7 cellular contexts compared by ENCODE assay signal in genomic region chr4:26359511-26359910, GRCh38. TPM values are rescaled to one million over a fixed set of nuclear protein-coding genes. Genes with fewer than 3 reads are reported as not detected.
DNase-seq lines count a peak whose midpoint lies in the region; ATAC-seq and TF ChIP-seq lines count a peak whose summit lies in the region.
"Not testable (repeated sequence)": the region's sequence is repeated elsewhere in the genome, so short reads cannot be mapped to it uniquely, and the experiment has no call there.

No MANE protein-coding gene starts in this region.

- peaks cover 58% of the 10 kb centered on the region for H3K4me1 ChIP-seq in GM23338 (ENCODE audit: insufficient read depth)
- peaks cover 0 to 53% (median 29%) of the 10 kb centered on the region in 9 donors for H3K4me1 ChIP-seq in heart right ventricle
- H3K4me1 ChIP-seq in trophoblast cell (ENCODE audit: control insufficient read depth in 1 of 2, insufficient read depth in 2 of 2, low read length in 2 of 2), result not testable (repeated sequence)

- H3K4ac ChIP-seq in trophoblast cell (ENCODE audit: low read depth, low read length), result peak overlapping the region; percentile 89

- not testable (repeated sequence) for H3K79me1 ChIP-seq in trophoblast cell (ENCODE audit: low read length)

- not testable (repeated sequence) for TF ChIP-seq CTCF in GM23338 (conservative IDR thresholded peaks at IDR 0.05; ENCODE audit: low read depth in 2 of 2); choroid plexus epithelial cell (conservative IDR thresholded peaks at IDR 0.05; ENCODE audit: low read depth, low read length); heart right ventricle (IDR thresholded peaks at IDR 0.05)

- H4K91ac ChIP-seq in trophoblast cell (ENCODE audit: low read depth, low read length), result not testable (repeated sequence)

- not testable (repeated sequence) for H3F3A ChIP-seq in GM23338 (replicated peaks; ENCODE audit: low read depth)

- H3K27ac ChIP-seq in GM23338 (ENCODE audit: low read depth), result 0 out of 2 replicates have a peak overlapping the region, but pooled peaks have one; percentile 21
- H3K27ac ChIP-seq in heart right ventricle; trophoblast cell (ENCODE audit: low read depth, low read length): not testable (repeated sequence)

- H3K9ac ChIP-seq in trophoblast cell (ENCODE audit: low read length), result not testable (repeated sequence)

- H3K4me2 ChIP-seq in GM23338, result peak overlapping the region; percentile 64
- H3K4me2 ChIP-seq in trophoblast cell (ENCODE audit: low read length), result not testable (repeated sequence)

- not testable (repeated sequence) for H2BK12ac ChIP-seq in trophoblast cell (ENCODE audit: low read length)

- WGBS in heart right ventricle, 2 donors, result 63 to 79% methylated on average over 28 to 32 of the region's 32 CpGs
- no CpG with 5 or more reads among the region's 32 CpGs for WGBS in trophoblast cell (ENCODE audit: extremely low coverage, insufficient coverage, insufficient read length)

- intact Hi-C loops in heart right ventricle (cut with DNase I), result not testable (repeated sequence)

- not testable (repeated sequence) for H3K18ac ChIP-seq in trophoblast cell (ENCODE audit: low read length)

- not testable (repeated sequence) for H3K27ac Mint-ChIP-seq in GM23338

- H4K20me1 ChIP-seq in GM23338 (replicated peaks; ENCODE audit: insufficient read depth), result peaks cover 92% of the 10 kb centered on the region

- peaks cover 16% of the 10 kb centered on the region for H3K4me1 Mint-ChIP-seq in GM23338

- ATAC-seq in GM23338 (peak; percentile 82), heart right ventricle (peak in 5 of 8 donors; percentile 27 to 56 (median 43))

- DNase-seq in ELF-1 (ENCODE audit: low read depth, low spot score) (peak; percentile 60), GM23338 (ENCODE audit: low spot score) (peak; percentile 41), MG63 (peak; percentile 44), heart right ventricle (peak in 1 of 2 donors; percentile 12), islet precursor cell (peak; percentile 58)
- DNase-seq in choroid plexus epithelial cell (ENCODE audit: low read depth); trophoblast cell: not testable (repeated sequence)

- H2AFZ ChIP-seq in GM23338; trophoblast cell (ENCODE audit: insufficient read depth, low read length, poor library complexity): not testable (repeated sequence)

- not testable (repeated sequence) for H3K14ac ChIP-seq in trophoblast cell (ENCODE audit: low read length)

- H3K23ac ChIP-seq in trophoblast cell (ENCODE audit: low read length), result not testable (repeated sequence)

- not testable (repeated sequence) for H3K36me3 Mint-ChIP-seq in GM23338 (ENCODE audit: low read depth)

- not testable (repeated sequence) for H2BK120ac ChIP-seq in trophoblast cell (ENCODE audit: insufficient read depth, low read length, poor library complexity)

- H3K9me2 ChIP-seq in GM23338 (ENCODE audit: insufficient read depth), result not testable (repeated sequence)

- not testable (repeated sequence) for H3K9me3 ChIP-seq in MG63; heart right ventricle; trophoblast cell (ENCODE audit: insufficient read depth, low read depth, low read length)

- not testable (repeated sequence) for H2BK5ac ChIP-seq in trophoblast cell (ENCODE audit: low read depth, low read length, poor library complexity)

- H3K27me3 ChIP-seq in GM23338 (ENCODE audit: insufficient read depth); MG63; heart right ventricle; trophoblast cell (ENCODE audit: insufficient read depth, low read length): not testable (repeated sequence)

- not testable (repeated sequence) for H2AK5ac ChIP-seq in trophoblast cell (ENCODE audit: low read length)

- not testable (repeated sequence) for H4K8ac ChIP-seq in trophoblast cell (ENCODE audit: low read depth, low read length)

- peak overlapping the region; percentile 21 for H3K4me3 ChIP-seq in GM23338
- peak overlapping the region; percentile 31 for H3K4me3 ChIP-seq in MG63
- peak overlapping the region; percentile 34 for H3K4me3 ChIP-seq in choroid plexus epithelial cell (ENCODE audit: low read depth, low read length)
- peak overlapping the region in 3 of 10 donors; percentile 11 to 23 (median 21) for H3K4me3 ChIP-seq in heart right ventricle
- not testable (repeated sequence) for H3K4me3 ChIP-seq in trophoblast cell (ENCODE audit: low read depth, low read length)

- H3K9me3 Mint-ChIP-seq in GM23338, result not testable (repeated sequence)

- H3K36me3 ChIP-seq in GM23338 (ENCODE audit: insufficient read depth); MG63; heart right ventricle; trophoblast cell (ENCODE audit: control insufficient read depth in 1 of 2, insufficient read depth in 2 of 2, low read length in 2 of 2): not testable (repeated sequence)

- H3K79me2 ChIP-seq in GM23338 (replicated peaks; ENCODE audit: insufficient read depth), result peaks cover 100% of the 10 kb centered on the region
- H3K79me2 ChIP-seq in trophoblast cell (ENCODE audit: control insufficient read depth, insufficient read depth, low read length, poor library complexity), result not testable (repeated sequence)

- not testable (repeated sequence) for H3K4me3 Mint-ChIP-seq in GM23338

- H4K12ac ChIP-seq in trophoblast cell (ENCODE audit: low read depth, low read length), result not testable (repeated sequence)

- H3K27me3 Mint-ChIP-seq in GM23338 (ENCODE audit: insufficient read depth, low read depth, poor library complexity), result not testable (repeated sequence)

RNA-seq across cellular contexts. Expression of gene RBPJ, which starts 38.7 kb away (rescaled TPM):
- total RNA-seq in GM23338 (2014; rRNA removed; shearing (Covaris generic)), result 205 and 212 TPM in 2 replicates
- polyA plus RNA-seq in GM23338 (2016; fragmentation: Nextera tagmentation; extraction: Ambion mirVana) (457 and 461 TPM in 2 replicates), heart right ventricle (10 to 100 TPM; 10.1 to 49.0 TPM)
- 50.7 and 59.4 TPM in 2 replicates for total RNA-seq in MG63 (2014; rRNA removed; shearing (Covaris generic); ENCODE audit: low replicate concordance)
- total RNA-seq in heart right ventricle, result 10 to 100 TPM; 34.6 to 59.1 (median 38.1) TPM
- polyA plus RNA-seq in trophoblast cell (2013), result 45.4 and 47.2 TPM in 2 replicates
